ENCODE assay signal across 1 cellular context in the genomic region with DNA sequence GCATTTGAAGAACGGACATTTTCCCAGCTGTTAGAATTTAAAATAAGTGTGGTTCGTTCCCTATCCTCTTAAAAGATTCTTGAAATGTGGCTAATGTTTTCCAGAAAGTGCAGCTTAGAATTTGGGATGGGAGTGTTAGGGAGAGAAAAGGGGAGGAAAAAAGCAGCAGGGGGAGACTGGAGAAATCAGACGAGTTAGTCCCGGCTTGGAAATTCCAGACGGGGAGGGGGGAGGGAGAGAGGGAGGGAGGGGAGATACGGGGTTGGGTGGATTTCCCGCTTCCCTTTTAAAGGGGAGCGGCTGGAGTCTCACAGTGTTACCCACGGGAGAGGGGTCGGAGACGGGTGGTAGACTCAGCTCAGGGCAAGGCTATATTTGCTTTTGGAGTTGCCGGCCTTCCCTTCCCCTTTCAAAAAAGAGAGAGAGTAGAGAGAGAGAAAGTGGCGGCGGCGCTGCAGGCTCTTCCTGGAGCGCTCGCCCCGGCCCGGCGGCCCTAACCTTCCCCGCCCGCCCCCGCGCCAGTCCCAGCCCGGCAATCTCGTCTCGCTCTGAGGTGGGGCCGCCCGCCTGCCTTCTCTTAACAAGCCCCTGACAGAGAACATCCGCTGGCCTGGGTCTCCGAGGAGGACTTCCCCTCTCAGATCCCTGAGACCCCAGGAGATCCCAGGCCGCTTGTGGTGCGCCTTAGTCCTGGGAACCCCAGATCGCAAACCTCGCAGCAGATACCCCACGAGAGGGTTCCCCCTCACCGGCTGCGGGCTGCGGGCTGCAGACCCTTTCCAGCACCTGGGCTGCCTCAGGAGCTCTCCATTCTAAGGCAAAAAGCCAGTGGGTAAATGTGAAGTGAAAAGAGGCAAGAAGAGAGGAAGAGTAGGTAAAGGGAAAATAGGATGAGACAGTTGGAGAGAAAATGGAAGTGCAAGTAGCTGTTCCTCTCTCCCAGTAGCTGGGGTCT.
A peak's percentile ranks its signal among the peaks of the same experiment; 100 is the strongest.
TF ChIP-seq lines count a peak whose summit lies in the region.

No MANE protein-coding gene starts in this region.

TF ChIP-seq in HepG2, 621 proteins besides CTCF, POLR2A, EP300 and RAD21 (continued from another document and continues in another):
- TF ChIP-seq PRPF4 (IDR thresholded peaks at IDR 0.05; ENCODE audit: low read depth, low read length, poor library complexity, severe bottlenecking) = no peak
- TF ChIP-seq ZSCAN30 (CRISPR knock-in tag; IDR thresholded peaks at IDR 0.05) = no peak
- TF ChIP-seq NR2F2 (IDR thresholded peaks at IDR 0.05; ENCODE audit: borderline replicate concordance, low read depth) = no peak
- 0 out of 2 replicates have a peak, but pooled peaks have one; percentile 19 for TF ChIP-seq KDM2A (CRISPR knock-in tag; IDR thresholded peaks at IDR 0.05; ENCODE audit: borderline replicate concordance, low read depth)
- TF ChIP-seq PBX3 (CRISPR knock-in tag; IDR thresholded peaks at IDR 0.05; ENCODE audit: borderline replicate concordance) = no peak
- no peak for TF ChIP-seq NCOR1 (IDR thresholded peaks at IDR 0.05; ENCODE audit: borderline replicate concordance, low read length)
- TF ChIP-seq ZBTB3 (CRISPR knock-in tag; IDR thresholded peaks at IDR 0.05; ENCODE audit: borderline replicate concordance, low read depth) = no peak
- no peak for TF ChIP-seq RFX1 (IDR thresholded peaks at IDR 0.05)
- TF ChIP-seq, protein P1, sequence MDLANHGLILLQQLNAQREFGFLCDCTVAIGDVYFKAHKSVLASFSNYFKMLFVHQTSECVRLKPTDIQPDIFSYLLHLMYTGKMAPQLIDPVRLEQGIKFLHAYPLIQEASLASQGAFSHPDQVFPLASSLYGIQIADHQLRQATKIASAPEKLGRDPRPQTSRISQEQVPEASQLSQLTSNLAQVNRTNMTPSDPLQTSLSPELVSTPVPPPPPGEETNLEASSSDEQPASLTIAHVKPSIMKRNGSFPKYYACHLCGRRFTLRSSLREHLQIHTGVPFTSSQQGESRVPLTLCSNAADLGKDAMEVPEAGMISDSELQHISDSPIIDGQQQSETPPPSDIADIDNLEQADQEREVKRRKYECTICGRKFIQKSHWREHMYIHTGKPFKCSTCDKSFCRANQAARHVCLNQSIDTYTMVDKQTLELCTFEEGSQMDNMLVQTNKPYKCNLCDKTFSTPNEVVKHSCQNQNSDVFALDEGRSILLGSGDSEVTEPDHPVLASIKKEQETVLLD (CRISPR knock-in tag; IDR thresholded peaks at IDR 0.05; ENCODE audit: low read depth) = no peak
- no peak for TF ChIP-seq THAP11 (CRISPR knock-in tag; IDR thresholded peaks at IDR 0.05)
- TF ChIP-seq ZNF17 (CRISPR knock-in tag; IDR thresholded peaks at IDR 0.05) = no peak
- TF ChIP-seq RARG (CRISPR knock-in tag; IDR thresholded peaks at IDR 0.05; ENCODE audit: low read depth) = no peak
- TF ChIP-seq NR2F1 (CRISPR knock-in tag; IDR thresholded peaks at IDR 0.05) = no peak
- TF ChIP-seq PITX1 (CRISPR knock-in tag; IDR thresholded peaks at IDR 0.05) = peak; percentile 56; the same call in 1 of the 2 replicates
- TF ChIP-seq, protein P2, sequence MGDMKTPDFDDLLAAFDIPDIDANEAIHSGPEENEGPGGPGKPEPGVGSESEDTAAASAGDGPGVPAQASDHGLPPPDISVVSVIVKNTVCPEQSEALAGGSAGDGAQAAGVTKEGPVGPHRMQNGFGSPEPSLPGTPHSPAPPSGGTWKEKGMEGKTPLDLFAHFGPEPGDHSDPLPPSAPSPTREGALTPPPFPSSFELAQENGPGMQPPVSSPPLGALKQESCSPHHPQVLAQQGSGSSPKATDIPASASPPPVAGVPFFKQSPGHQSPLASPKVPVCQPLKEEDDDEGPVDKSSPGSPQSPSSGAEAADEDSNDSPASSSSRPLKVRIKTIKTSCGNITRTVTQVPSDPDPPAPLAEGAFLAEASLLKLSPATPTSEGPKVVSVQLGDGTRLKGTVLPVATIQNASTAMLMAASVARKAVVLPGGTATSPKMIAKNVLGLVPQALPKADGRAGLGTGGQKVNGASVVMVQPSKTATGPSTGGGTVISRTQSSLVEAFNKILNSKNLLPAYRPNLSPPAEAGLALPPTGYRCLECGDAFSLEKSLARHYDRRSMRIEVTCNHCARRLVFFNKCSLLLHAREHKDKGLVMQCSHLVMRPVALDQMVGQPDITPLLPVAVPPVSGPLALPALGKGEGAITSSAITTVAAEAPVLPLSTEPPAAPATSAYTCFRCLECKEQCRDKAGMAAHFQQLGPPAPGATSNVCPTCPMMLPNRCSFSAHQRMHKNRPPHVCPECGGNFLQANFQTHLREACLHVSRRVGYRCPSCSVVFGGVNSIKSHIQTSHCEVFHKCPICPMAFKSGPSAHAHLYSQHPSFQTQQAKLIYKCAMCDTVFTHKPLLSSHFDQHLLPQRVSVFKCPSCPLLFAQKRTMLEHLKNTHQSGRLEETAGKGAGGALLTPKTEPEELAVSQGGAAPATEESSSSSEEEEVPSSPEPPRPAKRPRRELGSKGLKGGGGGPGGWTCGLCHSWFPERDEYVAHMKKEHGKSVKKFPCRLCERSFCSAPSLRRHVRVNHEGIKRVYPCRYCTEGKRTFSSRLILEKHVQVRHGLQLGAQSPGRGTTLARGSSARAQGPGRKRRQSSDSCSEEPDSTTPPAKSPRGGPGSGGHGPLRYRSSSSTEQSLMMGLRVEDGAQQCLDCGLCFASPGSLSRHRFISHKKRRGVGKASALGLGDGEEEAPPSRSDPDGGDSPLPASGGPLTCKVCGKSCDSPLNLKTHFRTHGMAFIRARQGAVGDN (CRISPR knock-in tag; IDR thresholded peaks at IDR 0.05) = peak; percentile 57
- TF ChIP-seq KDM5A (IDR thresholded peaks at IDR 0.05; ENCODE audit: borderline replicate concordance, low read length) = 0 out of 2 replicates have a peak, but pooled peaks have one; percentile 41
- TF ChIP-seq, protein P3, sequence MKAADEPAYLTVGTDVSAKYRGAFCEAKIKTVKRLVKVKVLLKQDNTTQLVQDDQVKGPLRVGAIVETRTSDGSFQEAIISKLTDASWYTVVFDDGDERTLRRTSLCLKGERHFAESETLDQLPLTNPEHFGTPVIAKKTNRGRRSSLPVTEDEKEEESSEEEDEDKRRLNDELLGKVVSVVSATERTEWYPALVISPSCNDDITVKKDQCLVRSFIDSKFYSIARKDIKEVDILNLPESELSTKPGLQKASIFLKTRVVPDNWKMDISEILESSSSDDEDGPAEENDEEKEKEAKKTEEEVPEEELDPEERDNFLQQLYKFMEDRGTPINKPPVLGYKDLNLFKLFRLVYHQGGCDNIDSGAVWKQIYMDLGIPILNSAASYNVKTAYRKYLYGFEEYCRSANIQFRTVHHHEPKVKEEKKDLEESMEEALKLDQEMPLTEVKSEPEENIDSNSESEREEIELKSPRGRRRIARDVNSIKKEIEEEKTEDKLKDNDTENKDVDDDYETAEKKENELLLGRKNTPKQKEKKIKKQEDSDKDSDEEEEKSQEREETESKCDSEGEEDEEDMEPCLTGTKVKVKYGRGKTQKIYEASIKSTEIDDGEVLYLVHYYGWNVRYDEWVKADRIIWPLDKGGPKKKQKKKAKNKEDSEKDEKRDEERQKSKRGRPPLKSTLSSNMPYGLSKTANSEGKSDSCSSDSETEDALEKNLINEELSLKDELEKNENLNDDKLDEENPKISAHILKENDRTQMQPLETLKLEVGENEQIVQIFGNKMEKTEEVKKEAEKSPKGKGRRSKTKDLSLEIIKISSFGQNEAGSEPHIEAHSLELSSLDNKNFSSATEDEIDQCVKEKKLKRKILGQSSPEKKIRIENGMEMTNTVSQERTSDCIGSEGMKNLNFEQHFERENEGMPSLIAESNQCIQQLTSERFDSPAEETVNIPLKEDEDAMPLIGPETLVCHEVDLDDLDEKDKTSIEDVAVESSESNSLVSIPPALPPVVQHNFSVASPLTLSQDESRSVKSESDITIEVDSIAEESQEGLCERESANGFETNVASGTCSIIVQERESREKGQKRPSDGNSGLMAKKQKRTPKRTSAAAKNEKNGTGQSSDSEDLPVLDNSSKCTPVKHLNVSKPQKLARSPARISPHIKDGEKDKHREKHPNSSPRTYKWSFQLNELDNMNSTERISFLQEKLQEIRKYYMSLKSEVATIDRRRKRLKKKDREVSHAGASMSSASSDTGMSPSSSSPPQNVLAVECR (CRISPR knock-in tag; IDR thresholded peaks at IDR 0.05; ENCODE audit: borderline replicate concordance) = peak; percentile 54; the same call in 1 of the 2 replicates
- TF ChIP-seq ELF3 (CRISPR knock-in tag; IDR thresholded peaks at IDR 0.05) = 0 out of 2 replicates have a peak, but pooled peaks have one; percentile 5
- no peak for TF ChIP-seq THRA (CRISPR knock-in tag; IDR thresholded peaks at IDR 0.05; ENCODE audit: borderline replicate concordance)
- no peak for TF ChIP-seq ZNF557 (CRISPR knock-in tag; IDR thresholded peaks at IDR 0.05)
- no peak for TF ChIP-seq FOXA1 (IDR thresholded peaks at IDR 0.05)
- no peak for TF ChIP-seq FOXA1 (CRISPR knock-in tag; IDR thresholded peaks at IDR 0.05)
- TF ChIP-seq ZFP41 (CRISPR knock-in tag; IDR thresholded peaks at IDR 0.05; ENCODE audit: borderline replicate concordance) = no peak
- TF ChIP-seq, protein P4, sequence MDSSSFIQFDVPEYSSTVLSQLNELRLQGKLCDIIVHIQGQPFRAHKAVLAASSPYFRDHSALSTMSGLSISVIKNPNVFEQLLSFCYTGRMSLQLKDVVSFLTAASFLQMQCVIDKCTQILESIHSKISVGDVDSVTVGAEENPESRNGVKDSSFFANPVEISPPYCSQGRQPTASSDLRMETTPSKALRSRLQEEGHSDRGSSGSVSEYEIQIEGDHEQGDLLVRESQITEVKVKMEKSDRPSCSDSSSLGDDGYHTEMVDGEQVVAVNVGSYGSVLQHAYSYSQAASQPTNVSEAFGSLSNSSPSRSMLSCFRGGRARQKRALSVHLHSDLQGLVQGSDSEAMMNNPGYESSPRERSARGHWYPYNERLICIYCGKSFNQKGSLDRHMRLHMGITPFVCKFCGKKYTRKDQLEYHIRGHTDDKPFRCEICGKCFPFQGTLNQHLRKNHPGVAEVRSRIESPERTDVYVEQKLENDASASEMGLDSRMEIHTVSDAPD (CRISPR knock-in tag; IDR thresholded peaks at IDR 0.05) = no peak
- TF ChIP-seq ZNF652 (CRISPR knock-in tag; IDR thresholded peaks at IDR 0.05; ENCODE audit: borderline replicate concordance, low read depth) = no peak
- TF ChIP-seq LCORL (IDR thresholded peaks at IDR 0.05) = no peak
- TF ChIP-seq LCORL (CRISPR knock-in tag; IDR thresholded peaks at IDR 0.05) = peak; percentile 67
- TF ChIP-seq, protein P5, sequence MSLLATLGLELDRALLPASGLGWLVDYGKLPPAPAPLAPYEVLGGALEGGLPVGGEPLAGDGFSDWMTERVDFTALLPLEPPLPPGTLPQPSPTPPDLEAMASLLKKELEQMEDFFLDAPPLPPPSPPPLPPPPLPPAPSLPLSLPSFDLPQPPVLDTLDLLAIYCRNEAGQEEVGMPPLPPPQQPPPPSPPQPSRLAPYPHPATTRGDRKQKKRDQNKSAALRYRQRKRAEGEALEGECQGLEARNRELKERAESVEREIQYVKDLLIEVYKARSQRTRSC (CRISPR knock-in tag; IDR thresholded peaks at IDR 0.05; ENCODE audit: low read depth) = no peak
- TF ChIP-seq ZNF776 (CRISPR knock-in tag; IDR thresholded peaks at IDR 0.05) = no peak
- TF ChIP-seq, protein P6, sequence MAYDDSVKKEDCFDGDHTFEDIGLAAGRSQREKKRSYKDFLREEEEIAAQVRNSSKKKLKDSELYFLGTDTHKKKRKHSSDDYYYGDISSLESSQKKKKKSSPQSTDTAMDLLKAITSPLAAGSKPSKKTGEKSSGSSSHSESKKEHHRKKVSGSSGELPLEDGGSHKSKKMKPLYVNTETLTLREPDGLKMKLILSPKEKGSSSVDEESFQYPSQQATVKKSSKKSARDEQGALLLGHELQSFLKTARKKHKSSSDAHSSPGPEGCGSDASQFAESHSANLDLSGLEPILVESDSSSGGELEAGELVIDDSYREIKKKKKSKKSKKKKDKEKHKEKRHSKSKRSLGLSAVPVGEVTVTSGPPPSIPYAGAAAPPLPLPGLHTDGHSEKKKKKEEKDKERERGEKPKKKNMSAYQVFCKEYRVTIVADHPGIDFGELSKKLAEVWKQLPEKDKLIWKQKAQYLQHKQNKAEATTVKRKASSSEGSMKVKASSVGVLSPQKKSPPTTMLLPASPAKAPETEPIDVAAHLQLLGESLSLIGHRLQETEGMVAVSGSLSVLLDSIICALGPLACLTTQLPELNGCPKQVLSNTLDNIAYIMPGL (CRISPR knock-in tag; IDR thresholded peaks at IDR 0.05; ENCODE audit: borderline replicate concordance in 1 of 2, low read depth in 1 of 2) = peak in 1 of 2 experiments; percentile 59; a peak in 1 of 4 replicates
- 0 out of 2 replicates have a peak, but pooled peaks have one; percentile 10 for TF ChIP-seq SALL1 (CRISPR knock-in tag; IDR thresholded peaks at IDR 0.05)
- TF ChIP-seq PATZ1 (CRISPR knock-in tag; IDR thresholded peaks at IDR 0.05) = peak; percentile 76
- TF ChIP-seq ZNF343 (CRISPR knock-in tag; IDR thresholded peaks at IDR 0.05) = no peak
